Comparison of ENCODE assay signal across 1 cellular context in genomic region chr3:98769436-98769835, GRCh38.
TF ChIP-seq lines count a peak whose summit lies in the region.

No MANE protein-coding gene starts in this region.

TF ChIP-seq in GM23338, 12 proteins besides CTCF, POLR2A, EP300 and RAD21 (continued from another document):
- no peak for TF ChIP-seq REST (IDR thresholded peaks at IDR 0.05; ENCODE audit: unreplicated experiment)
- no peak for TF ChIP-seq ETS1 (IDR thresholded peaks at IDR 0.05)
- TF ChIP-seq POLR2AphosphoS5 (IDR thresholded peaks at IDR 0.05; ENCODE audit: low read depth), result no peak
- no peak for TF ChIP-seq ZNF462 (CRISPR knock-in tag; IDR thresholded peaks at IDR 0.05)
- TF ChIP-seq STAT1 (IDR thresholded peaks at IDR 0.05; ENCODE audit: unreplicated experiment), result no peak
